11 cellular contexts compared by ENCODE assay signal in genomic region chr5:35618791-35619190, GRCh38. TPM values are rescaled to one million over a fixed set of nuclear protein-coding genes. Genes with fewer than 3 reads are reported as not detected.
DNase-seq lines count a peak whose midpoint lies in the region; ATAC-seq and TF ChIP-seq lines count a peak whose summit lies in the region.
"Had no signal": no experiment of that assay in that cellular context is flagged by ENCODE, and none has a peak within 500 bp of the region (broad histone marks: within the 10 kb centered on the region; RNA-seq: fewer than 3 reads in every experiment).

No MANE protein-coding gene starts in this region.

- H3K4me1 Mint-ChIP-seq in activated T-cell treated with anti-CD3 and anti-CD28 coated beads, Interleukin-2, amount 50 U/mL, for 72 hours (ENCODE audit: low read depth): peaks cover 53% of the 10 kb centered on the region
- H3K4me1 Mint-ChIP-seq in activated CD4-positive, alpha-beta memory T cell treated with anti-CD3 and anti-CD28 coated beads for 36 hours (ENCODE audit: low read depth): peaks cover 44% of the 10 kb centered on the region
- H3K4me1 Mint-ChIP-seq in glutamatergic neuron (ENCODE audit: low read depth, unreplicated experiment): no peaks in the 10 kb centered on the region

- H3K9me3 ChIP-seq in subcutaneous abdominal adipose tissue (ENCODE audit: control insufficient read depth in 5 of 5, low read length in 5 of 5): no peaks in the 10 kb centered on the region
- H3K9me3 ChIP-seq: body of pancreas, gastroesophageal sphincter had no signal

- POLR2A ChIA-PET in activated CD4-positive, alpha-beta memory T cell treated with anti-CD3 and anti-CD28 coated beads for 36 hours (lab: Charles Lee): interaction anchor here (0.7 kb wide), 1 partner anchor 308 kb away, joined by 3 read pairs; no protein-coding TSS in a partner anchor

- peak overlapping the region in 3 of 5 donors; percentile 49 to 88 (median 83) for H3K9ac ChIP-seq in subcutaneous abdominal adipose tissue (ENCODE audit: low read length in 5 of 5)

- H3K36me3 Mint-ChIP-seq in activated T-cell treated with anti-CD3 and anti-CD28 coated beads, Interleukin-2, amount 50 U/mL, for 72 hours (ENCODE audit: insufficient read depth in 2 of 2): peaks cover 13 to 16% of the 10 kb centered on the region in 2 donors
- no peaks in the 10 kb centered on the region for H3K36me3 Mint-ChIP-seq in activated CD4-positive, alpha-beta memory T cell treated with anti-CD3 and anti-CD28 coated beads for 36 hours
- H3K36me3 Mint-ChIP-seq in glutamatergic neuron (ENCODE audit: unreplicated experiment): no peaks in the 10 kb centered on the region

- no peaks in the 10 kb centered on the region for H3K27me3 Mint-ChIP-seq in activated T-cell treated with anti-CD3 and anti-CD28 coated beads, Interleukin-2, amount 50 U/mL, for 72 hours (ENCODE audit: low read depth)
- H3K27me3 Mint-ChIP-seq in activated CD4-positive, alpha-beta memory T cell treated with anti-CD3 and anti-CD28 coated beads for 36 hours: peaks cover 1% of the 10 kb centered on the region
- H3K27me3 Mint-ChIP-seq in glutamatergic neuron (ENCODE audit: unreplicated experiment): peaks cover 5% of the 10 kb centered on the region

- ATAC-seq in activated T-cell treated with anti-CD3 and anti-CD28 coated beads, Interleukin-2, amount 50 U/mL, for 72 hours (replicated peaks in 1 of 2): no peak
- no peak for ATAC-seq in GM18505 (IDR thresholded peaks at IDR 0.05; ENCODE audit: unreplicated experiment)

- peaks cover 4 to 18% (median 15%) of the 10 kb centered on the region in 5 donors for H3K4me1 ChIP-seq in subcutaneous abdominal adipose tissue (ENCODE audit: control insufficient read depth in 5 of 5, insufficient read depth in 5 of 5, low read length in 5 of 5)

- no peak for DNase-seq in activated T-cell treated with anti-CD3 and anti-CD28 coated beads, Interleukin-2, amount 50 U/mL, for 72 hours
- no peak for DNase-seq in activated T-cell treated with anti-CD3 and anti-CD28 coated beads for 4 hours
- DNase-seq in activated CD4-positive, alpha-beta memory T cell treated with anti-CD3 and anti-CD28 coated beads for 36 hours: no peak
- no peak for DNase-seq in glutamatergic neuron
- no peak for DNase-seq in stimulated activated naive CD4-positive, alpha-beta T cell (lab: John Stamatoyannopoulos, UW)
- no peak for DNase-seq in midbrain (lab: John Stamatoyannopoulos, UW)
- DNase-seq: NCI-H1092 had no signal

- CTCF ChIA-PET in activated CD4-positive, alpha-beta memory T cell treated with anti-CD3 and anti-CD28 coated beads for 36 hours (lab: Charles Lee): interaction anchor here (0.8 to 3.1 kb wide), 8 partner anchors 33 to 308 kb away, joined by 3 to 42 read pairs (median 6); no protein-coding TSS in a partner anchor

- no peak for TF ChIP-seq POLR2A in GM18505 (IDR thresholded peaks at IDR 0.05; ENCODE audit: borderline replicate concordance, extremely low read depth, insufficient read depth, insufficient read length)

- no peak for TF ChIP-seq CTCF in glutamatergic neuron (IDR thresholded peaks at IDR 0.05; ENCODE audit: partially characterized antibody, unreplicated experiment)

- H3K27me3 ChIP-seq in subcutaneous abdominal adipose tissue (ENCODE audit: control insufficient read depth in 5 of 5, insufficient read depth in 4 of 5, low read length in 5 of 5): no peaks in the 10 kb centered on the region
- H3K27me3 ChIP-seq: body of pancreas, gastroesophageal sphincter had no signal

- no peaks in the 10 kb centered on the region for H3K36me3 ChIP-seq in subcutaneous abdominal adipose tissue (ENCODE audit: control insufficient read depth in 5 of 5, insufficient read depth in 5 of 5, low read length in 5 of 5)
- H3K36me3 ChIP-seq: gastroesophageal sphincter had no signal

- H3K4me3 Mint-ChIP-seq in activated T-cell treated with anti-CD3 and anti-CD28 coated beads, Interleukin-2, amount 50 U/mL, for 72 hours: peak overlapping the region; percentile 93 to 98
- peak overlapping the region; percentile 77 for H3K4me3 Mint-ChIP-seq in activated CD4-positive, alpha-beta memory T cell treated with anti-CD3 and anti-CD28 coated beads for 36 hours
- peak overlapping the region; percentile 96 for H3K4me3 Mint-ChIP-seq in glutamatergic neuron (ENCODE audit: unreplicated experiment)

- intact Hi-C loops in activated CD4-positive, alpha-beta memory T cell treated with anti-CD3 and anti-CD28 coated beads for 36 hours (cut with micrococcal nuclease): loop anchor here (5.0 kb wide), 4 partner anchors 119 to 301 kb away; no protein-coding TSS in a partner anchor

- no peak overlapping the region for H3K27ac ChIP-seq in subcutaneous abdominal adipose tissue (ENCODE audit: low read depth, low read length)

- peak overlapping the region; percentile 89 for H3K27ac Mint-ChIP-seq in activated T-cell treated with anti-CD3 and anti-CD28 coated beads, Interleukin-2, amount 50 U/mL, for 72 hours
- H3K27ac Mint-ChIP-seq in activated CD4-positive, alpha-beta memory T cell treated with anti-CD3 and anti-CD28 coated beads for 36 hours: peak overlapping the region; percentile 83
- no peak overlapping the region for H3K27ac Mint-ChIP-seq in glutamatergic neuron (ENCODE audit: unreplicated experiment)

- peak overlapping the region in 2 of 5 donors; percentile 76 to 98 for H3K4me3 ChIP-seq in subcutaneous abdominal adipose tissue (ENCODE audit: low read depth in 1 of 5, low read length in 5 of 5)

- peaks cover 2 to 10% of the 10 kb centered on the region in 2 donors for H3K9me3 Mint-ChIP-seq in activated T-cell treated with anti-CD3 and anti-CD28 coated beads, Interleukin-2, amount 50 U/mL, for 72 hours
- H3K9me3 Mint-ChIP-seq in activated CD4-positive, alpha-beta memory T cell treated with anti-CD3 and anti-CD28 coated beads for 36 hours: peaks cover 5% of the 10 kb centered on the region
- H3K9me3 Mint-ChIP-seq in glutamatergic neuron (ENCODE audit: unreplicated experiment): peaks cover 2% of the 10 kb centered on the region

RNA-seq across cellular contexts. Expression of gene SPEF2, which starts 1.1 kb away (rescaled TPM):
- 10 to 100 TPM; 17.9 to 19.1 TPM for total RNA-seq in activated T-cell treated with anti-CD3 and anti-CD28 coated beads, Interleukin-2, amount 50 U/mL, for 72 hours
- 10 to 100 TPM; 10.6 to 13.0 TPM for total RNA-seq in activated CD4-positive, alpha-beta memory T cell treated with anti-CD3 and anti-CD28 coated beads for 36 hours
- total RNA-seq in glutamatergic neuron (ENCODE audit: unreplicated experiment): 0.96 TPM
